In the genomic region with DNA sequence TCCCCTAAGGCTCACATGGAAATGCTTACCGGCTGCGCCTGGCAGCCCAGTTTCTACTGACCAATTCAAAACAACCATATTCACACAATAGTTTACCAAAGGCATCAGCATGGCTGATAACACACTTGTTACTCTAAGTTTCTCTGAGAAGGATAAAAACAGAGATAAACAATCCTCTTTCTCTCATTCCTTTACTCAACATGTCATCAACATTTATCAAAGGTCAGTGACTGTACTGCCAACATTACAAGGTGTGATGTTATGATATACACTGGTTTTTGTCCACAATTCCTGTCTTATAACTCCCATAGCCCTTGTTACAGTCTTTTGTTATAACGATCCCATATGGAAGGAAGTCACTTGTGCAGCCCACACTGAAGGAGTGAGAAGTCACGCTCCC, we compare ENCODE assay signal across 16 cellular contexts. TPM values are rescaled to one million over a fixed set of nuclear protein-coding genes. Genes with fewer than 3 reads are reported as not detected.
A peak's percentile ranks its signal among the peaks of the same experiment; 100 is the strongest.
DNase-seq lines count a peak whose midpoint lies in the region; ATAC-seq and TF ChIP-seq lines count a peak whose summit lies in the region.
"Had no signal": no experiment of that assay in that cellular context is flagged by ENCODE, and none has a peak within 500 bp of the region (broad histone marks: within the 10 kb centered on the region; RNA-seq: fewer than 3 reads in every experiment).

No MANE protein-coding gene starts in this region.

- no peak for ATAC-seq in activated CD8-positive, alpha-beta memory T cell treated with anti-CD3 and anti-CD28 coated beads, Interleukin-2, amount 10 ng/mL, durations not matched to agents 7 days and 5 days
- no peak for ATAC-seq in Right ventricle myocardium superior (ENCODE audit: poor library complexity)
- ATAC-seq in T-helper 17 cell = no peak
- ATAC-seq in HG03354 (IDR thresholded peaks at IDR 0.05; ENCODE audit: poor library complexity, severe bottlenecking, unreplicated experiment) = no peak

- no peaks in the 10 kb centered on the region for H3K27me3 Mint-ChIP-seq in activated CD8-positive, alpha-beta memory T cell treated with anti-CD3 and anti-CD28 coated beads, Interleukin-2, amount 10 ng/mL, durations not matched to agents 7 days and 5 days
- H3K27me3 Mint-ChIP-seq in T-helper 17 cell (no peaks in the 10 kb centered on the region), CD14-positive monocyte (ENCODE audit: low read depth in 3 of 3) (no peaks in the 10 kb centered on the region)

- no peaks in the 10 kb centered on the region for H3K9me3 Mint-ChIP-seq in activated CD8-positive, alpha-beta memory T cell treated with anti-CD3 and anti-CD28 coated beads, Interleukin-2, amount 10 ng/mL, durations not matched to agents 7 days and 5 days (ENCODE audit: low read depth)
- H3K9me3 Mint-ChIP-seq in CD14-positive monocyte = no peaks in the 10 kb centered on the region

- peaks cover 11% of the 10 kb centered on the region for H3K4me1 Mint-ChIP-seq in activated CD8-positive, alpha-beta memory T cell treated with anti-CD3 and anti-CD28 coated beads, Interleukin-2, amount 10 ng/mL, durations not matched to agents 7 days and 5 days
- H3K4me1 Mint-ChIP-seq in T-helper 17 cell (peaks cover 25% of the 10 kb centered on the region), CD14-positive monocyte (no peaks in the 10 kb centered on the region)

- peak overlapping the region; percentile 81 for H3K27ac ChIP-seq in cardiac muscle cell
- H3K27ac ChIP-seq: BLaER1 treated with 17β-estradiol and CSF1 and Interleukin-3, amounts not matched to agents 10 nM and 100 nM had no signal

- H3K9me3 ChIP-seq in cardiac muscle cell (ENCODE audit: low read depth) = no peaks in the 10 kb centered on the region
- no peaks in the 10 kb centered on the region for H3K9me3 ChIP-seq in T-helper 17 cell (ENCODE audit: control insufficient read depth, low read length, poor library complexity, severe bottlenecking)
- H3K9me3 ChIP-seq: BLaER1 treated with 17β-estradiol and CSF1 and Interleukin-3, amounts not matched to agents 10 nM and 100 nM had no signal

- TF ChIP-seq CTCF in cardiac muscle cell (IDR thresholded peaks at IDR 0.05; ENCODE audit: low read depth, low read length) (no peak), CD14-positive monocyte (IDR thresholded peaks at IDR 0.05) (no peak)

- no peak overlapping the region for H3K4me3 ChIP-seq in cardiac muscle cell
- H3K4me3 ChIP-seq: BLaER1 treated with 17β-estradiol and CSF1 and Interleukin-3, amounts not matched to agents 10 nM and 100 nM had no signal

- no peak overlapping the region for H3K4me3 Mint-ChIP-seq in activated CD8-positive, alpha-beta memory T cell treated with anti-CD3 and anti-CD28 coated beads, Interleukin-2, amount 10 ng/mL, durations not matched to agents 7 days and 5 days
- no peak overlapping the region for H3K4me3 Mint-ChIP-seq in T-helper 17 cell
- no peak overlapping the region for H3K4me3 Mint-ChIP-seq in CD14-positive monocyte

- H3K4me1 ChIP-seq in cardiac muscle cell (ENCODE audit: low read depth) = peaks cover 21% of the 10 kb centered on the region

- CTCF ChIA-PET in activated CD8-positive, alpha-beta memory T cell treated with anti-CD3 and anti-CD28 coated beads, Interleukin-2, amount 10 ng/mL, durations not matched to agents 7 days and 5 days (lab: Charles Lee) = interaction anchor here (1.1 to 1.7 kb wide), 2 partner anchors 9 to 19 kb away, joined by 3 to 4 read pairs; no protein-coding TSS in a partner anchor

- DNase-seq in activated CD8-positive, alpha-beta memory T cell treated with anti-CD3 and anti-CD28 coated beads, Interleukin-2, amount 10 ng/mL, durations not matched to agents 7 days and 5 days = no peak
- no peak for DNase-seq in activated CD8-positive, alpha-beta memory T cell treated with anti-CD3 and anti-CD28 coated beads for 24 hours
- DNase-seq in cardiac muscle cell (ENCODE audit: low read depth in 1 of 2, low spot score in 1 of 2) (no peak), Right ventricle myocardium superior (no peak), T-helper 17 cell (no peak), CD14-positive monocyte (ENCODE audit: low spot score) (no peak)
- DNase-seq: DMS79 treated with DMSO at 0.1 percent for 48 hours, KG1, MV-4-11, NCI-H1694 treated with DMSO at 0.1 percent for 48 hours, NCI-H524, NCI-H82, RPMI8226, SIG-M5 had no signal

- peaks cover 16% of the 10 kb centered on the region for H3K36me3 ChIP-seq in cardiac muscle cell

- H3K36me3 Mint-ChIP-seq in activated CD8-positive, alpha-beta memory T cell treated with anti-CD3 and anti-CD28 coated beads, Interleukin-2, amount 10 ng/mL, durations not matched to agents 7 days and 5 days = peaks cover 21% of the 10 kb centered on the region
- H3K36me3 Mint-ChIP-seq in T-helper 17 cell (ENCODE audit: low read depth) (peaks cover 2% of the 10 kb centered on the region), CD14-positive monocyte (peaks cover 27 to 36% of the 10 kb centered on the region in 2 donors)

- H3K27ac Mint-ChIP-seq in activated CD8-positive, alpha-beta memory T cell treated with anti-CD3 and anti-CD28 coated beads, Interleukin-2, amount 10 ng/mL, durations not matched to agents 7 days and 5 days = peak overlapping the region; percentile 64
- H3K27ac Mint-ChIP-seq in T-helper 17 cell = peak overlapping the region; percentile 98
- H3K27ac Mint-ChIP-seq in CD14-positive monocyte = no peak overlapping the region

- no peaks in the 10 kb centered on the region for H3K27me3 ChIP-seq in cardiac muscle cell
- H3K27me3 ChIP-seq: BLaER1 treated with 17β-estradiol and CSF1 and Interleukin-3, amounts not matched to agents 10 nM and 100 nM had no signal

- intact Hi-C loops in Right ventricle myocardium superior (cut with DNase I) (no loop called here), CD14-positive monocyte (cut with micrococcal nuclease) (loop anchor here in 1 of 2 donors (10.0 kb wide), 1 partner anchor 82 kb away; no protein-coding TSS in a partner anchor)

RNA-seq across cellular contexts. Expression of a gene that starts 33.6 kb away (rescaled TPM):
- total RNA-seq in activated CD8-positive, alpha-beta memory T cell treated with anti-CD3 and anti-CD28 coated beads, Interleukin-2, amount 10 ng/mL, durations not matched to agents 7 days and 5 days = 10 to 100 TPM; 42.4 to 43.0 TPM
- total RNA-seq in cardiac muscle cell = 24.9 and 32.1 TPM in 2 replicates
- 61.7 and 82.5 TPM in 2 replicates for polyA plus RNA-seq in cardiac muscle cell
- 42.0 TPM for total RNA-seq in Right ventricle myocardium superior
- total RNA-seq in T-helper 17 cell = 10 to 100 TPM; 11.3 to 14.0 TPM
- 10 to 100 TPM; 46.3 to 55.5 TPM for polyA plus RNA-seq in CD14-positive monocyte

Comparison
In these comparisons a context has a peak if more than half of its experiments do, and no peak if none do; other contexts are left out.
1. H3K27ac Mint-ChIP-seq: peak in activated CD8-positive, alpha-beta memory T cell treated with anti-CD3 and anti-CD28 coated beads, Interleukin-2, amount 10 ng/mL, durations not matched to agents 7 days and 5 days (single experiment) and T-helper 17 cell (single experiment); none in CD14-positive monocyte (0 of 7).